Comparison of ENCODE assay signal across 8 cellular contexts in genomic region chr11:44596541-44597276, GRCh38. TPM values are rescaled to one million over a fixed set of nuclear protein-coding genes. Genes with fewer than 3 reads are reported as not detected.
DNase-seq lines count a peak whose midpoint lies in the region; ATAC-seq, FAIRE-seq and TF ChIP-seq lines count a peak whose summit lies in the region.

No MANE protein-coding gene starts in this region.

- FAIRE-seq in HTR-8/SVneo (lab: Jason Lieb, UNC), result no peak

- ATAC-seq in GM19397 (IDR thresholded peaks at IDR 0.05; ENCODE audit: unreplicated experiment), result peak; percentile 36
- ATAC-seq in activated T-cell treated with anti-CD3 and anti-CD28 coated beads, Interleukin-2, amount 50 U/mL, for 72 hours (replicated peaks in 1 of 2), result peak; percentile 84 to 87
- peak; percentile 61 for ATAC-seq in memory B cell (ENCODE audit: low read depth)
- ATAC-seq in SK-N-SH treated with all-trans-retinoic acid at 6 μM for 48 hours, result no peak

- H3K27ac Mint-ChIP-seq in IgD-negative memory B cell (peak overlapping the region; percentile 95 to 98 (median 97)), memory B cell (peak overlapping the region; percentile 98)
- H3K27ac Mint-ChIP-seq in activated T-cell treated with anti-CD3 and anti-CD28 coated beads, Interleukin-2, amount 50 U/mL, for 72 hours, result peak overlapping the region; percentile 82

- H3K9me3 ChIP-seq in thymus (ENCODE audit: control insufficient read depth), result no peaks in the 10 kb centered on the region

- H3K36me3 ChIP-seq in thymus (ENCODE audit: control insufficient read depth, insufficient read depth), result peaks cover 45% of the 10 kb centered on the region

- H3K36me3 Mint-ChIP-seq in IgD-negative memory B cell (peaks cover 15% of the 10 kb centered on the region), memory B cell (peaks cover 19% of the 10 kb centered on the region)
- peaks cover 0 to 6% of the 10 kb centered on the region in 2 donors for H3K36me3 Mint-ChIP-seq in activated T-cell treated with anti-CD3 and anti-CD28 coated beads, Interleukin-2, amount 50 U/mL, for 72 hours (ENCODE audit: insufficient read depth in 2 of 2)

- DNase-seq in activated T-cell treated with anti-CD3 and anti-CD28 coated beads, Interleukin-2, amount 50 U/mL, for 72 hours, result peak; percentile 77 to 82
- DNase-seq in memory B cell (ENCODE audit: low spot score in 2 of 2) (peak; percentile 60 to 68), NCI-H748 treated with DMSO at 0.1 percent for 48 hours (lab: John Stamatoyannopoulos, UW) (no peak), HTR-8/SVneo (ENCODE audit: insufficient read length, low spot score) (no peak)

- H3K9me3 Mint-ChIP-seq in IgD-negative memory B cell (no peaks in the 10 kb centered on the region), memory B cell (no peaks in the 10 kb centered on the region)
- H3K9me3 Mint-ChIP-seq in activated T-cell treated with anti-CD3 and anti-CD28 coated beads, Interleukin-2, amount 50 U/mL, for 72 hours, result no peaks in the 10 kb centered on the region

- peak overlapping the region; percentile 84 for H3K27ac ChIP-seq in thymus (ENCODE audit: low read depth)

- peaks cover 2% of the 10 kb centered on the region for H3K27me3 Mint-ChIP-seq in IgD-negative memory B cell
- no peaks in the 10 kb centered on the region for H3K27me3 Mint-ChIP-seq in activated T-cell treated with anti-CD3 and anti-CD28 coated beads, Interleukin-2, amount 50 U/mL, for 72 hours (ENCODE audit: low read depth)
- no peaks in the 10 kb centered on the region for H3K27me3 Mint-ChIP-seq in memory B cell

- 27% methylated on average over 12 of the region's 12 CpGs for WGBS in thymus

- peaks cover 66 to 77% (median 77%) of the 10 kb centered on the region in 3 donors for H3K4me1 Mint-ChIP-seq in IgD-negative memory B cell
- H3K4me1 Mint-ChIP-seq in activated T-cell treated with anti-CD3 and anti-CD28 coated beads, Interleukin-2, amount 50 U/mL, for 72 hours (ENCODE audit: low read depth), result peaks cover 74% of the 10 kb centered on the region
- peaks cover 78% of the 10 kb centered on the region for H3K4me1 Mint-ChIP-seq in memory B cell

- peaks cover 24% of the 10 kb centered on the region for H3K4me1 ChIP-seq in thymus (ENCODE audit: control insufficient read depth, insufficient read depth, low read length)

- peak overlapping the region; percentile 75 to 94 (median 84) for H3K4me3 Mint-ChIP-seq in IgD-negative memory B cell
- H3K4me3 Mint-ChIP-seq in activated T-cell treated with anti-CD3 and anti-CD28 coated beads, Interleukin-2, amount 50 U/mL, for 72 hours, result peak overlapping the region; percentile 72 to 80
- H3K4me3 Mint-ChIP-seq in memory B cell, result peak overlapping the region; percentile 61

- no peaks in the 10 kb centered on the region for H3K27me3 ChIP-seq in thymus (ENCODE audit: control insufficient read depth, insufficient read depth)

- H3K4me3 ChIP-seq in thymus (ENCODE audit: low read length), result no peak overlapping the region

TF ChIP-seq in SK-N-SH treated with all-trans-retinoic acid at 6 μM for 48 hours, 23 proteins besides CTCF, POLR2A, EP300 and RAD21:
- TF ChIP-seq ZC3H10 (CRISPR knock-in tag; IDR thresholded peaks at IDR 0.05) (no peak), ZNF8 (CRISPR knock-in tag; IDR thresholded peaks at IDR 0.05) (no peak), BACH2 (CRISPR knock-in tag; IDR thresholded peaks at IDR 0.05; ENCODE audit: borderline replicate concordance) (no peak), PATZ1 (CRISPR knock-in tag; IDR thresholded peaks at IDR 0.05; ENCODE audit: borderline replicate concordance) (no peak), RARB (CRISPR knock-in tag; IDR thresholded peaks at IDR 0.05) (no peak), TOX (CRISPR knock-in tag; IDR thresholded peaks at IDR 0.05; ENCODE audit: borderline replicate concordance) (no peak), SNAI2 (CRISPR knock-in tag; IDR thresholded peaks at IDR 0.05) (no peak), CSDC2 (CRISPR knock-in tag; IDR thresholded peaks at IDR 0.05) (no peak), ZFP3 (CRISPR knock-in tag; IDR thresholded peaks at IDR 0.05) (no peak)

RNA-seq across cellular contexts. Expression of gene CD82, which starts 31.2 kb away (rescaled TPM):
- 544 TPM for polyA plus RNA-seq in IgD-negative memory B cell
- 100 to 1,000 TPM; 364 to 421 TPM for total RNA-seq in activated T-cell treated with anti-CD3 and anti-CD28 coated beads, Interleukin-2, amount 50 U/mL, for 72 hours
- 34.9 TPM for polyA plus RNA-seq in thymus

Comparison
In these comparisons a context has a peak if more than half of its experiments do, and no peak if none do; other contexts are left out.
1. DNase-seq: peak in activated T-cell treated with anti-CD3 and anti-CD28 coated beads, Interleukin-2, amount 50 U/mL, for 72 hours (2 of 2) and memory B cell (2 of 2); none in NCI-H748 treated with DMSO at 0.1 percent for 48 hours (single experiment) and HTR-8/SVneo (single experiment).
2. RNA of gene CD82, which starts 31.2 kb away (polyA plus RNA-seq): 544 TPM in IgD-negative memory B cell (single experiment); 34.9 TPM in thymus (single experiment); every median in the first group is over 10 times any median in the second.
3. Peak in every context shown above with its lines, with median percentiles within 50 percentile points of each other: H3K27ac Mint-ChIP-seq and H3K4me3 Mint-ChIP-seq.